ENCODE assay signal across 1 cellular context in the genomic region with DNA sequence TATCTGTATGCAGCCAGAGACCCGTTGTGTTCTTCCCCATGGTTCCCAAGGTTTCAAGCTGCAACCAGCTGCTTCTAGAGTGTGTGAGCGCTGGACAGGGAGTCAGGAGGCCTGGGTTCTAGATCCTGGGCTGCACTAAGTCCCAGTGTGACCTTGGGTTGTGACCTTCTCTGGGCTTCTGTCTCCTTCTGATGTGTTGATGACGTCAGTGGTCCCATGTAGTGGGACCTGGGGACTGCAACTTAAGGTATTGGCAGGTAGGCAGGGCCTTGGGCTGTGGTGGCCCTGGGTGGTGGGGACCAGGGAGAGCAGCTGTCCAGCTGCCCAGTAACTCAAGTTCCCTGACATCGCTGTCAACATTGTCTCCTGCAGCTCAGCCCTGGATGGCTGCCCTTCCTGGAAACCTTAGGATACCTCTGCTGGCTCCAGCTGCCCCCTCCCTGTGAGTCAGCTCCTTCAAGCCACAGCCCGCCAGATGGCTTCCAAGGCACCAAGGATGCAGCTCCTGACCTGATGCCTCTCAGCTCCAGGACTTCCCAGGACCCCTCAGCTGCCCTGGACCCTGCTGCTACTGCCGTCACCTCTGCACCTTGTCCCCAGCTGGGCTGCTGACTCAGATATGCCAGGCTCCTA.
TF ChIP-seq lines count a peak whose summit lies in the region.

No MANE protein-coding gene starts in this region.

TF ChIP-seq in WTC11, 78 proteins besides CTCF, POLR2A, EP300 and RAD21 (continued from another document):
- no peak for TF ChIP-seq KAT7 (CRISPR knock-in tag; IDR thresholded peaks at IDR 0.05; ENCODE audit: borderline replicate concordance)
- no peak for TF ChIP-seq ZNF396 (CRISPR knock-in tag; IDR thresholded peaks at IDR 0.05; ENCODE audit: borderline replicate concordance)
- no peak for TF ChIP-seq CBFB (CRISPR knock-in tag; IDR thresholded peaks at IDR 0.05; ENCODE audit: low read depth)
- no peak for TF ChIP-seq ZNF423 (CRISPR knock-in tag; IDR thresholded peaks at IDR 0.05)
- TF ChIP-seq FOXP4 (CRISPR knock-in tag; IDR thresholded peaks at IDR 0.05): no peak
- no peak for TF ChIP-seq JUN (CRISPR knock-in tag; IDR thresholded peaks at IDR 0.05)
- TF ChIP-seq ATF6 (CRISPR knock-in tag; IDR thresholded peaks at IDR 0.05): no peak
